28 cellular contexts compared by ENCODE assay signal in genomic region chr4:7631288-7631633, GRCh38.
DNase-seq lines count a peak whose midpoint lies in the region; ATAC-seq, FAIRE-seq and TF ChIP-seq lines count a peak whose summit lies in the region.
"Had no signal": no experiment of that assay in that cellular context is flagged by ENCODE, and none has a peak within 500 bp of the region (broad histone marks: within the 10 kb centered on the region; RNA-seq: fewer than 3 reads in every experiment).

No MANE protein-coding gene starts in this region.

- no peak overlapping the region for H3K23ac ChIP-seq in mesenchymal stem cell (ENCODE audit: low read length in 2 of 2)

- H3K36me3 ChIP-seq in astrocyte (ENCODE audit: insufficient read depth, low read length) (no peaks in the 10 kb centered on the region), mesenchymal stem cell (ENCODE audit: control insufficient read depth in 1 of 2, insufficient read depth in 2 of 2, low read depth in 1 of 2, low read length in 2 of 2) (no peaks in the 10 kb centered on the region), vagina (no peaks in the 10 kb centered on the region)
- H3K36me3 ChIP-seq: BE2C, cardiac muscle cell, esophagus squamous epithelium, right atrium auricular region had no signal

- H3K18ac ChIP-seq in mesenchymal stem cell (ENCODE audit: low read depth in 1 of 2, low read length in 2 of 2) = peak overlapping the region in 1 of 2 experiments; percentile 71

- no peaks in the 10 kb centered on the region for H3K4me1 ChIP-seq in right cardiac atrium (ENCODE audit: control insufficient read depth, insufficient read depth, low read length)
- peaks cover 41% of the 10 kb centered on the region for H3K4me1 ChIP-seq in astrocyte (ENCODE audit: insufficient read depth, low read length)
- peaks cover 19% of the 10 kb centered on the region for H3K4me1 ChIP-seq in mesenchymal stem cell (ENCODE audit: control insufficient read depth, insufficient read depth, low read depth, low read length)
- H3K4me1 ChIP-seq in vagina = peaks cover 14% of the 10 kb centered on the region
- H3K4me1 ChIP-seq: testis had no signal

- H3K27me3 ChIP-seq in right cardiac atrium (ENCODE audit: control insufficient read depth, insufficient read depth) (no peaks in the 10 kb centered on the region), astrocyte (ENCODE audit: insufficient read depth, low read length) (no peaks in the 10 kb centered on the region), mesenchymal stem cell (ENCODE audit: control insufficient read depth in 1 of 2, insufficient read depth in 1 of 2, low read length in 2 of 2) (peaks cover 4 to 25% of the 10 kb centered on the region in 2 experiments), vagina (no peaks in the 10 kb centered on the region)
- H3K27me3 ChIP-seq: BE2C, cardiac muscle cell, right atrium auricular region, testis had no signal

- H3K9me3 Mint-ChIP-seq in astrocyte (ENCODE audit: unreplicated experiment) (peaks cover 9% of the 10 kb centered on the region), Calu3 (ENCODE audit: low read depth, unreplicated experiment) (no peaks in the 10 kb centered on the region)
- H3K9me3 Mint-ChIP-seq: activated T-cell treated with anti-CD3 and anti-CD28 coated beads, Interleukin-2, amount 50 U/mL, for 72 hours; neural crest cell had no signal

- H4K8ac ChIP-seq in mesenchymal stem cell (ENCODE audit: low read length) = no peak overlapping the region

- no peak for DNase-seq in right cardiac atrium
- DNase-seq in cardiac septum (ENCODE audit: low spot score) = no peak
- no peak for DNase-seq in astrocyte (ENCODE audit: low read depth)
- DNase-seq in mesenchymal stem cell = no peak
- no peak for DNase-seq in vagina (ENCODE audit: extremely low spot score in 2 of 2)
- DNase-seq in cerebellar cortex (ENCODE audit: low spot score) = no peak
- DNase-seq in hypothalamus (lab: John Stamatoyannopoulos, UW) = no peak
- DNase-seq in Calu3 = no peak
- DNase-seq: activated B cell treated with CpG ODN at 0.5 μM for 24 hours; activated naive CD4-positive, alpha-beta T cell treated with anti-CD3 and anti-CD28 coated beads for 36 hours; activated T-cell treated with anti-CD3 and anti-CD28 coated beads, Interleukin-2, amount 50 U/mL, for 72 hours; esophagus squamous epithelium; NCI-H1930; NCI-H526 treated with DMSO at 0.1 percent for 48 hours; SHP77 treated with DMSO at 0.1 percent for 48 hours; stimulated activated CD4-positive, alpha-beta T cell treated with anti-CD3 and anti-CD28 coated beads, Interleukin-15, amount 100 ng/mL, for 24 hours; stimulated activated naive CD4-positive, alpha-beta T cell; SW 1271; testis had no signal

- no peak for TF ChIP-seq POLR2A in vagina (IDR thresholded peaks at IDR 0.05)

- H3K36me3 Mint-ChIP-seq in astrocyte (ENCODE audit: low read depth, unreplicated experiment) (no peaks in the 10 kb centered on the region), Calu3 (ENCODE audit: insufficient read depth, unreplicated experiment) (no peaks in the 10 kb centered on the region)

- H3K79me2 ChIP-seq in astrocyte (ENCODE audit: insufficient read depth, low read length) = no peaks in the 10 kb centered on the region

- CTCF ChIA-PET in Calu3 (lab: Charles Lee) = no interaction called here

- no peak overlapping the region for H3K27ac ChIP-seq in right cardiac atrium (ENCODE audit: low read length)
- peak overlapping the region; percentile 73 for H3K27ac ChIP-seq in astrocyte (ENCODE audit: low read depth, low read length)
- peak overlapping the region; percentile 1 for H3K27ac ChIP-seq in mesenchymal stem cell (ENCODE audit: low read length, poor library complexity, severe bottlenecking)
- peak overlapping the region; percentile 15 for H3K27ac ChIP-seq in vagina
- H3K27ac ChIP-seq: cardiac muscle cell had no signal

- H2BK15ac ChIP-seq in mesenchymal stem cell (ENCODE audit: low read depth, poor library complexity, severe bottlenecking) = no peak overlapping the region

- 29% methylated on average over 5 of the region's 5 CpGs for WGBS in right cardiac atrium
- WGBS in mesenchymal stem cell = 67% methylated on average over 5 of the region's 5 CpGs

- H3K9me3 ChIP-seq in right cardiac atrium (ENCODE audit: control insufficient read depth, low read length) (no peaks in the 10 kb centered on the region), astrocyte (ENCODE audit: insufficient read depth, low read depth, low read length) (no peaks in the 10 kb centered on the region), mesenchymal stem cell (ENCODE audit: control insufficient read depth, low read length) (peaks cover 4% of the 10 kb centered on the region), vagina (no peaks in the 10 kb centered on the region)
- H3K9me3 ChIP-seq: BE2C, right atrium auricular region, testis had no signal

- H3K4me1 Mint-ChIP-seq in astrocyte (ENCODE audit: low read depth, unreplicated experiment) (peaks cover 19% of the 10 kb centered on the region), Calu3 (ENCODE audit: low read depth, unreplicated experiment) (peaks cover 10% of the 10 kb centered on the region)
- H3K4me1 Mint-ChIP-seq: activated B cell treated with CpG ODN at 0.5 μM for 24 hours had no signal

- peak overlapping the region; percentile 2 for H4K91ac ChIP-seq in mesenchymal stem cell (ENCODE audit: low read length)

- H3K4me3 Mint-ChIP-seq in astrocyte (ENCODE audit: unreplicated experiment) = no peak overlapping the region
- no peak overlapping the region for H3K4me3 Mint-ChIP-seq in Calu3 (ENCODE audit: low read depth, unreplicated experiment)
- H3K4me3 Mint-ChIP-seq: activated B cell treated with CpG ODN at 0.5 μM for 24 hours; activated naive CD4-positive, alpha-beta T cell treated with anti-CD3 and anti-CD28 coated beads for 36 hours; activated T-cell treated with anti-CD3 and anti-CD28 coated beads, Interleukin-2, amount 50 U/mL, for 72 hours; dendritic cell treated with granulocyte-macrophage colony-stimulating factor and Interleukin-4, amounts not matched to agents 40 ng/mL and 50 ng/mL, for 4 days; neural crest cell had no signal

- H3K4me3 ChIP-seq in right cardiac atrium (ENCODE audit: low read length) = no peak overlapping the region
- H3K4me3 ChIP-seq in astrocyte (ENCODE audit: insufficient read depth, low read depth, low read length) = no peak overlapping the region
- H3K4me3 ChIP-seq in mesenchymal stem cell (ENCODE audit: insufficient read depth in 1 of 2, low read depth in 1 of 2, low read length in 2 of 2) = peak overlapping the region in 1 of 2 experiments; percentile 57
- H3K4me3 ChIP-seq in vagina = no peak overlapping the region
- H3K4me3 ChIP-seq: cardiac muscle cell, esophagus squamous epithelium, K562, right atrium auricular region, testis had no signal

- peak overlapping the region; percentile 20 for H3K27ac Mint-ChIP-seq in astrocyte (ENCODE audit: unreplicated experiment)
- no peak overlapping the region for H3K27ac Mint-ChIP-seq in Calu3 (ENCODE audit: unreplicated experiment)
- H3K27ac Mint-ChIP-seq: activated B cell treated with CpG ODN at 0.5 μM for 24 hours; activated naive CD4-positive, alpha-beta T cell treated with anti-CD3 and anti-CD28 coated beads for 36 hours; activated T-cell treated with anti-CD3 and anti-CD28 coated beads, Interleukin-2, amount 50 U/mL, for 72 hours; dendritic cell treated with granulocyte-macrophage colony-stimulating factor and Interleukin-4, amounts not matched to agents 40 ng/mL and 50 ng/mL, for 4 days had no signal

- H2AFZ ChIP-seq in astrocyte (ENCODE audit: low read depth, low read length) (no peak overlapping the region), mesenchymal stem cell (ENCODE audit: low read depth, low read length) (no peak overlapping the region)

- H2BK5ac ChIP-seq in mesenchymal stem cell (ENCODE audit: low read depth, low read length, poor library complexity, severe bottlenecking) = no peak overlapping the region

- H3K9ac ChIP-seq in astrocyte (ENCODE audit: low read length) (peak overlapping the region; percentile 70), mesenchymal stem cell (ENCODE audit: low read length) (peak overlapping the region; percentile 47)

- ATAC-seq in right cardiac atrium = peak; percentile 5 to 6
- ATAC-seq: activated T-cell treated with anti-CD3 and anti-CD28 coated beads, Interleukin-2, amount 50 U/mL, for 72 hours; K562 had no signal

- FAIRE-seq in astrocyte (lab: Jason Lieb, UNC) = no peak
- FAIRE-seq: G401.6, GM19239, H54, K562 had no signal

- intact Hi-C loops in right cardiac atrium (cut with DNase I) = no loop called here
- intact Hi-C loops in cardiac septum (cut with DNase I) = loop anchor here (2.0 to 5.0 kb wide), 2 partner anchors 34 to 112 kb away; no protein-coding TSS in a partner anchor
- intact Hi-C loops in vagina (cut with DNase I) = no loop called here
- intact Hi-C loops in Calu3 (cut with micrococcal nuclease; ENCODE audit: unreplicated experiment) = no loop called here

- peak overlapping the region; percentile 61 for H2BK120ac ChIP-seq in mesenchymal stem cell (ENCODE audit: low read depth, low read length)

- no peaks in the 10 kb centered on the region for H3K79me1 ChIP-seq in mesenchymal stem cell (replicated peaks; ENCODE audit: low read length, poor library complexity, severe bottlenecking)

- H3K14ac ChIP-seq in mesenchymal stem cell (ENCODE audit: low read length in 2 of 2) = peak overlapping the region in 1 of 2 experiments; percentile 12

- TF ChIP-seq CTCF in astrocyte (IDR thresholded peaks at IDR 0.05; ENCODE audit: insufficient read depth, low read depth, low read length) = no peak
- TF ChIP-seq CTCF in vagina (IDR thresholded peaks at IDR 0.05) = no peak
- no peak for TF ChIP-seq CTCF in Calu3 (IDR thresholded peaks at IDR 0.05; ENCODE audit: unreplicated experiment)

- no peak overlapping the region for H2AK5ac ChIP-seq in mesenchymal stem cell (ENCODE audit: low read length, severe bottlenecking)

- H3K27me3 Mint-ChIP-seq in astrocyte (ENCODE audit: low read depth, unreplicated experiment) (peaks cover 34% of the 10 kb centered on the region), Calu3 (ENCODE audit: unreplicated experiment) (peaks cover 91% of the 10 kb centered on the region)
- H3K27me3 Mint-ChIP-seq: activated B cell treated with CpG ODN at 0.5 μM for 24 hours had no signal

- H3K4me2 ChIP-seq in astrocyte (ENCODE audit: low read length) (peak overlapping the region; percentile 85), mesenchymal stem cell (ENCODE audit: low read length, poor library complexity, severe bottlenecking) (no peak overlapping the region)

- BruUV-seq in Calu3 (replicated peaks; lab: Mats Ljungman, UMichigan) = no TSS peak

- no peaks in the 10 kb centered on the region for H4K20me1 ChIP-seq in astrocyte (ENCODE audit: insufficient read depth, low read length)

- H2BK12ac ChIP-seq in mesenchymal stem cell (ENCODE audit: low read length in 2 of 2) = no peak overlapping the region

- H3K4ac ChIP-seq in mesenchymal stem cell (ENCODE audit: low read depth in 1 of 2, low read length in 2 of 2) = no peak overlapping the region
